8 cellular contexts compared by ENCODE assay signal in genomic region chr4:54746228-54746627, GRCh38.
DNase-seq lines count a peak whose midpoint lies in the region; ATAC-seq and TF ChIP-seq lines count a peak whose summit lies in the region.

No MANE protein-coding gene starts in this region.

- H3K27me3 Mint-ChIP-seq in natural killer cell (ENCODE audit: low read depth in 2 of 2): peaks cover 8 to 9% of the 10 kb centered on the region in 2 donors
- H3K27me3 Mint-ChIP-seq in T-helper 17 cell: no peaks in the 10 kb centered on the region

- ATAC-seq in GM18858 (IDR thresholded peaks at IDR 0.05; ENCODE audit: unreplicated experiment) (peak; percentile 70), HG02885 (IDR thresholded peaks at IDR 0.05; ENCODE audit: poor library complexity, unreplicated experiment) (peak; percentile 50), natural killer cell (peak in 2 of 3 donors; percentile 42 to 65), T-helper 17 cell (no peak)

- H3K4me3 Mint-ChIP-seq in natural killer cell (no peak overlapping the region), T-helper 17 cell (no peak overlapping the region)

- no peaks in the 10 kb centered on the region for H3K36me3 Mint-ChIP-seq in natural killer cell
- H3K36me3 Mint-ChIP-seq in T-helper 17 cell (ENCODE audit: low read depth): no peaks in the 10 kb centered on the region

- H3K4me1 Mint-ChIP-seq in natural killer cell (peaks cover 11 to 17% of the 10 kb centered on the region in 2 donors), T-helper 17 cell (no peaks in the 10 kb centered on the region)

- intact Hi-C loops in natural killer cell (cut with micrococcal nuclease): no loop called here

- TF ChIP-seq CTCF in natural killer cell (IDR thresholded peaks at IDR 0.05): no peak

- H3K9me3 ChIP-seq in T-helper 17 cell (ENCODE audit: control insufficient read depth, low read length, poor library complexity, severe bottlenecking): no peaks in the 10 kb centered on the region

- DNase-seq in NCI-H510A treated with DMSO at 0.1 percent for 48 hours (lab: John Stamatoyannopoulos, UW) (peak; percentile 20), natural killer cell (no peak), T-helper 17 cell (no peak), NCI-H128 (lab: John Stamatoyannopoulos, UW; ENCODE audit: unreplicated experiment) (no peak), iPS-NIHi11 (ENCODE audit: low spot score) (no peak)
- DNase-seq in activated naive CD4-positive, alpha-beta T cell treated with Interleukin-2 at 50 U/mL for 16 hours: no peak

- H3K27ac Mint-ChIP-seq in natural killer cell: no peak overlapping the region
- H3K27ac Mint-ChIP-seq in T-helper 17 cell: no peak overlapping the region

- no peaks in the 10 kb centered on the region for H3K9me3 Mint-ChIP-seq in natural killer cell
